Comparison of ENCODE assay signal across 1 cellular context in the genomic region with DNA sequence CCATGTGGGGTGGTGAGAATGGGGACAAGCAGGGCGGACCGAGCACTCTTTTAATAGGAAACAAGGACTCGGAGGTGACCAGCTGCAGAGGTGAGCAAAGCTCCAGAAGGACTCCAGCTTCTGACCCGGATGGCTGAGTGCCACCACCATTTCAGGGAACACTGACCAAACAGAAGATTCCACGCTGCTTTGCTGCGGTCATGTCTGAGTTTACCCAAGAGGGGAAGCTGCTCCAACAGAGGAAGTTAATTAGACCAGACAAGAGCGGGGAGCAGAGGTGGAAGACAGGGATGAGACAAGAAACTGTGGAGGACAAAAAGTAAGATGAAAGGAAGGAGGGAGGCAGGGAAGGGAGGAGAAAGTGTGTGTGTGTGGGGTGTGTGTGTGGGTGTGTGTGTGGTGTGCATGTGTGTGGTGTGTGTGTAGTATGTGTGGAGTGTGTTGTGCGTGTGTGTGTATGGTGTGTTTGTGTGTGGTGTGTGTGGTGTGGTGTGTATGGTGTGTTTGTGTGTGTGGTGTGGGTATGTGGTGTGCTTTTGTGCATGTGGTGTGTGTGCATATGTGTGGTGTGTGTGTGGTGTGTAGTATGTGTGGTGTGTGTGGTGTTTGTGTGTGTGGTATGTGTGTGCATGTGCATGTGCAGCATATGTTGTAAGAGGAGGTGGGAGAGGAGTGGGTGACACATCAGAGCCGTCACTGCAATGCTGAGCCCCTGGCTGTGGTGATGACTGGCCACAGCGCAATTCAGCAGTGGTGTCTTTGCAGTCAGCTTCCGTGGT.
TF ChIP-seq lines count a peak whose summit lies in the region.

No MANE protein-coding gene starts in this region.

TF ChIP-seq in GM12878, 131 proteins besides CTCF, POLR2A, EP300 and RAD21 (continued from another document):
- TF ChIP-seq E2F8 (IDR thresholded peaks at IDR 0.05; ENCODE audit: low read depth, partially characterized antibody) (no peak), FOXM1 (IDR thresholded peaks at IDR 0.05; ENCODE audit: low read depth, low read length) (no peak), HDGF (IDR thresholded peaks at IDR 0.05) (peak; percentile 50), ZBED1 (IDR thresholded peaks at IDR 0.05; ENCODE audit: borderline replicate concordance) (no peak), SIX5 (IDR thresholded peaks at IDR 0.05; ENCODE audit: low read depth, low read length, severe bottlenecking) (no peak), SUPT20H (IDR thresholded peaks at IDR 0.05; ENCODE audit: borderline replicate concordance, control insufficient read depth, low read depth, low read length) (no peak)
